In genomic region chr1:155982106-155982505, GRCh38 we compare ENCODE assay signal across 2 cellular contexts.
TF ChIP-seq lines count a peak whose summit lies in the region.

No MANE protein-coding gene starts in this region.

TF ChIP-seq in HEK293, 187 proteins besides CTCF, POLR2A, EP300 and RAD21:
- TF ChIP-seq ZNF776 (tag by site-specific recombination; IDR thresholded peaks at IDR 0.05; ENCODE audit: borderline replicate concordance) (no peak), ZNF449 (tag by site-specific recombination; IDR thresholded peaks at IDR 0.05) (peak; percentile 63; the same call in 1 of the 2 replicates)
TF ChIP-seq in HEK293: peak in this region for 1.

TF ChIP-seq in GM12878, 131 proteins besides CTCF, POLR2A, EP300 and RAD21:
- TF ChIP-seq IRF4 (IDR thresholded peaks at IDR 0.05; ENCODE audit: low read depth, low read length) (no peak), ZNF24 (IDR thresholded peaks at IDR 0.05) (no peak), PRDM15 (CRISPR knock-in tag; IDR thresholded peaks at IDR 0.05) (no peak), POLR2AphosphoS2 (IDR thresholded peaks at IDR 0.05; ENCODE audit: low read depth, low read length) (no peak), TCF3 (IDR thresholded peaks at IDR 0.05; ENCODE audit: borderline replicate concordance, insufficient read depth, low read depth, low read length) (no peak), IKZF2 (IDR thresholded peaks at IDR 0.05) (no peak), SIX5 (IDR thresholded peaks at IDR 0.05; ENCODE audit: low read depth, low read length, severe bottlenecking) (no peak), SPI1 (IDR thresholded peaks at IDR 0.05; ENCODE audit: borderline replicate concordance, insufficient read depth, low read depth, low read length) (no peak), E2F4 (IDR thresholded peaks at IDR 0.05; ENCODE audit: low read depth, low read length) (no peak)
